In the genomic region with DNA sequence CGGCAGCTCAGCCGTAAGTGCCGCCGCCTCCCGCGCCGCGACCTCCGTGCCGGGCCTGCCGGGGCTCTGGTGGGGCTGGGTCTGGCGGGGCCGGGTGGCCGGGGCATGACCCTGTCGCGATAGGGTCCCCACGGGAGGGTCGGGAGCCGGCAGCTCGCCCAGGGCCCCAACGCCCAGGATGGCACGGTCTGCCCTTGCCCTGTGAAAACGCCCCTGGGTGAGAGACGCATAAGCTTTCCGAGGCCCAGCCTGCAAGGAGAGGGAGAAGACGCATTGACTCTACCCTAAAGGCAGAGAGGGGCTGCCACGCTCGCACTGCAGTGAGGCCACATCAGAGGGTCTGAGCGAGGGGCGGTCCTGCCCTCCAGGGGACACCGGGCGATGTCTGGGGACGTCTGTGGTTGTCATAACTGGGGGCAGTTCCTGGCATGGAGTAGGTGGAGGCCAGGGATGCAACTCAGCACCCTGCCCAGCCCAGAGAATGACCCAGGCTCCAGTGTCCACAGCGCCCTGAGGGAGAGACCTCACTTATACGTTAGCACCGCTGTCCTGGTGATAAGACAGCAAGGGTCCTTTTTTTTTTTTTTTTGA, we compare ENCODE assay signal across 8 cellular contexts. TPM values are rescaled to one million over a fixed set of nuclear protein-coding genes. Genes with fewer than 3 reads are reported as not detected.
A peak's percentile ranks its signal among the peaks of the same experiment; 100 is the strongest.
DNase-seq lines count a peak whose midpoint lies in the region; ATAC-seq, FAIRE-seq and TF ChIP-seq lines count a peak whose summit lies in the region.

No MANE protein-coding gene starts in this region.

- H3K36me3 ChIP-seq in endodermal cell (ENCODE audit: control insufficient read depth, insufficient read depth, low read length) = no peaks in the 10 kb centered on the region

- H3K4me3 ChIP-seq in endodermal cell (ENCODE audit: low read length) = peak overlapping the region; percentile 88

- no peak for FAIRE-seq in H54 (lab: Jason Lieb, UNC)

- TF ChIP-seq CTCF in Calu3 (IDR thresholded peaks at IDR 0.05; ENCODE audit: unreplicated experiment) = no peak
- TF ChIP-seq CTCF in endodermal cell (conservative IDR thresholded peaks at IDR 0.05) = no peak

- no peak overlapping the region for H3K27ac ChIP-seq in endodermal cell (ENCODE audit: low read depth, low read length)

- DNase-seq in Calu3 = no peak
- DNase-seq in H54 (ENCODE audit: insufficient read length, low spot score) = peak; percentile 40
- DNase-seq in RPMI8226 = peak; percentile 29
- peak; percentile 77 for DNase-seq in endodermal cell
- peak in 1 of 10 donors; percentile 5 for DNase-seq in naive thymus-derived CD8-positive, alpha-beta T cell
- no peak for DNase-seq in NK-92 treated with Interleukin-12 subunit alpha and Interleukin-12 subunit beta, amount 100 ng/mL, for 24 hours (lab: John Stamatoyannopoulos, UW)
- no peak for DNase-seq in superior temporal gyrus (ENCODE audit: extremely low spot score)
- DNase-seq in G401 (ENCODE audit: low spot score) = no peak

- H3K27me3 Mint-ChIP-seq in Calu3 (ENCODE audit: unreplicated experiment) = no peaks in the 10 kb centered on the region
- no peaks in the 10 kb centered on the region for H3K27me3 Mint-ChIP-seq in endodermal cell (ENCODE audit: insufficient read depth)
- H3K27me3 Mint-ChIP-seq in naive thymus-derived CD8-positive, alpha-beta T cell = no peaks in the 10 kb centered on the region

- H3K4me1 Mint-ChIP-seq in Calu3 (ENCODE audit: low read depth, unreplicated experiment) (peaks cover 7% of the 10 kb centered on the region), endodermal cell (no peaks in the 10 kb centered on the region)
- peaks cover 0 to 14% (median 6%) of the 10 kb centered on the region in 4 donors for H3K4me1 Mint-ChIP-seq in naive thymus-derived CD8-positive, alpha-beta T cell

- peak; percentile 22 to 26 for ATAC-seq in naive thymus-derived CD8-positive, alpha-beta T cell

- H3K27ac Mint-ChIP-seq in Calu3 (ENCODE audit: unreplicated experiment) = no peak overlapping the region
- H3K27ac Mint-ChIP-seq in endodermal cell = peak overlapping the region; percentile 93
- H3K27ac Mint-ChIP-seq in naive thymus-derived CD8-positive, alpha-beta T cell = peak overlapping the region in 8 of 10 donors; percentile 39 to 87 (median 76)

- H3K36me3 Mint-ChIP-seq in Calu3 (ENCODE audit: insufficient read depth, unreplicated experiment) (peaks cover 34% of the 10 kb centered on the region), endodermal cell (ENCODE audit: low read depth) (peaks cover 20% of the 10 kb centered on the region)
- H3K36me3 Mint-ChIP-seq in naive thymus-derived CD8-positive, alpha-beta T cell = peaks cover 0 to 4% (median 0%) of the 10 kb centered on the region in 3 donors

- in situ Hi-C loops in G401 (cut with HindIII; ENCODE audit: low sequenced_read_pairs) = no loop called here

- 0 to 4% methylated on average over 11 to 36 of the region's 36 CpGs for WGBS in endodermal cell (ENCODE audit: insufficient coverage in 1 of 2, insufficient read length in 1 of 2), 2 experiments

- no peaks in the 10 kb centered on the region for H3K9me3 ChIP-seq in endodermal cell (ENCODE audit: control insufficient read depth, low read length)

- peak overlapping the region; percentile 57 for H3K9ac ChIP-seq in endodermal cell (ENCODE audit: extremely low read depth, low read length, poor library complexity, severe bottlenecking)

- intact Hi-C loops in Calu3 (cut with micrococcal nuclease; ENCODE audit: unreplicated experiment) = no loop called here

- no peaks in the 10 kb centered on the region for H3K9me3 Mint-ChIP-seq in Calu3 (ENCODE audit: low read depth, unreplicated experiment)
- H3K9me3 Mint-ChIP-seq in endodermal cell = no peaks in the 10 kb centered on the region
- H3K9me3 Mint-ChIP-seq in naive thymus-derived CD8-positive, alpha-beta T cell = no peaks in the 10 kb centered on the region

- TF ChIP-seq POLR2A in H54 (IDR thresholded peaks at IDR 0.05; ENCODE audit: low read depth, low read length) = no peak

- POLR2A ChIA-PET in naive thymus-derived CD8-positive, alpha-beta T cell (lab: Charles Lee) = interaction anchor here (0.7 to 2.0 kb wide), 4 partner anchors 21 to 49 kb away, joined by 3 to 11 read pairs (median 4); partner anchors contain the start of genes SGTA and ZNF555

- H3K27me3 ChIP-seq in endodermal cell (ENCODE audit: control insufficient read depth, insufficient read depth, low read length, poor library complexity, severe bottlenecking) = no peaks in the 10 kb centered on the region

- BruUV-seq in Calu3 (replicated peaks; lab: Mats Ljungman, UMichigan) = no TSS peak

- H3K4me3 Mint-ChIP-seq in Calu3 (ENCODE audit: low read depth, unreplicated experiment) (peak overlapping the region; percentile 72), endodermal cell (peak overlapping the region; percentile 79)
- H3K4me3 Mint-ChIP-seq in naive thymus-derived CD8-positive, alpha-beta T cell = peak overlapping the region; percentile 81 to 93 (median 87)

- CTCF ChIA-PET in Calu3 (lab: Charles Lee) = interaction anchor here (0.7 kb wide), 1 partner anchor 130 kb away, joined by 4 read pairs; no protein-coding TSS in a partner anchor

- no peaks in the 10 kb centered on the region for H3K4me1 ChIP-seq in endodermal cell (ENCODE audit: control insufficient read depth, insufficient read depth, low read length)

RNA-seq across cellular contexts. Expression of gene ZNF554, which starts 0.5 kb away (rescaled TPM):
- total RNA-seq in Calu3 (2022) = 4.3 and 4.9 TPM in 2 replicates
- total RNA-seq in endodermal cell = 1 to 10 TPM; 8.4 to 9.2 TPM
- 5.1 TPM for polyA plus RNA-seq in endodermal cell (2013, experiment 1 of 2)
- polyA plus RNA-seq in endodermal cell (2013, experiment 2 of 2) = 4.7 TPM
- 1 to 10 TPM; 7.6 to 7.8 TPM for total RNA-seq in naive thymus-derived CD8-positive, alpha-beta T cell
- 1 to 10 TPM; 3.6 to 8.3 (median 4.5) TPM for polyA plus RNA-seq in naive thymus-derived CD8-positive, alpha-beta T cell
- 4.1 and 6.1 TPM in 2 replicates for total RNA-seq in G401 (2014; rRNA removed; shearing (Covaris generic))

RNA-seq across cellular contexts. Expression of gene ZNF555, which starts 21.1 kb away (rescaled TPM):
- 3.8 and 5.7 TPM in 2 replicates for total RNA-seq in Calu3 (2022)
- 10 to 100 TPM in 1 of 2 donors, 1 to 10 TPM in 1; 9.6 to 10.5 TPM for total RNA-seq in endodermal cell
- polyA plus RNA-seq in endodermal cell (2013, experiment 1 of 2) = 8.7 TPM
- 8.7 TPM for polyA plus RNA-seq in endodermal cell (2013, experiment 2 of 2)
- 1 to 10 TPM; 7.4 to 8.7 TPM for total RNA-seq in naive thymus-derived CD8-positive, alpha-beta T cell
- polyA plus RNA-seq in naive thymus-derived CD8-positive, alpha-beta T cell = 1 to 10 TPM; 1.0 to 3.4 (median 2.2) TPM
- 5.3 and 19.0 TPM in 2 replicates for total RNA-seq in G401 (2014; rRNA removed; shearing (Covaris generic))

RNA-seq across cellular contexts. Expression of gene THOP1, which starts 34.9 kb away (rescaled TPM):
- 85.9 and 86.2 TPM in 2 replicates for total RNA-seq in Calu3 (2022)
- total RNA-seq in endodermal cell = 100 to 1,000 TPM; 130 to 170 TPM
- polyA plus RNA-seq in endodermal cell (2013, experiment 1 of 2) = 85.8 TPM
- 77.0 TPM for polyA plus RNA-seq in endodermal cell (2013, experiment 2 of 2)
- total RNA-seq in naive thymus-derived CD8-positive, alpha-beta T cell = 10 to 100 TPM; 33.0 to 40.6 TPM
- 10 to 100 TPM; 28.8 to 38.6 (median 37.8) TPM for polyA plus RNA-seq in naive thymus-derived CD8-positive, alpha-beta T cell
- 278 and 385 TPM in 2 replicates for total RNA-seq in G401 (2014; rRNA removed; shearing (Covaris generic))

RNA-seq across cellular contexts. Expression of gene SGTA, which starts 37.1 kb away (rescaled TPM):
- total RNA-seq in Calu3 (2022) (44.7 and 48.3 TPM in 2 replicates), endodermal cell (10 to 100 TPM; 73.9 to 81.5 TPM)
- 78.7 TPM for polyA plus RNA-seq in endodermal cell (2013, experiment 1 of 2)
- 71.5 TPM for polyA plus RNA-seq in endodermal cell (2013, experiment 2 of 2)
- total RNA-seq in naive thymus-derived CD8-positive, alpha-beta T cell = 10 to 100 TPM; 33.8 to 34.3 TPM
- 10 to 100 TPM; 23.4 to 37.0 (median 28.4) TPM for polyA plus RNA-seq in naive thymus-derived CD8-positive, alpha-beta T cell
- 133 and 143 TPM in 2 replicates for total RNA-seq in G401 (2014; rRNA removed; shearing (Covaris generic))

RNA-seq across cellular contexts. Expression of gene ZNF556, which starts 46.9 kb away (rescaled TPM):
- total RNA-seq in Calu3 (2022) (not detected in 2 replicates), endodermal cell (not detected)
- polyA plus RNA-seq in endodermal cell (2013, experiment 1 of 2) = 0.04 TPM
- 0.04 TPM for polyA plus RNA-seq in endodermal cell (2013, experiment 2 of 2)
- not detected for total RNA-seq in naive thymus-derived CD8-positive, alpha-beta T cell
- polyA plus RNA-seq in naive thymus-derived CD8-positive, alpha-beta T cell = not detected
- 0.25 and 0.31 TPM in 2 replicates for total RNA-seq in G401 (2014; rRNA removed; shearing (Covaris generic))

Comparison
In these comparisons a context has a peak if more than half of its experiments do, and no peak if none do; other contexts are left out.
1. DNase-seq: peak in H54 (single experiment), RPMI8226 (single experiment) and endodermal cell (single experiment); none in Calu3 (single experiment), NK-92 treated with Interleukin-12 subunit alpha and Interleukin-12 subunit beta, amount 100 ng/mL, for 24 hours (single experiment), superior temporal gyrus (single experiment) and G401 (single experiment).
2. Peak in every context shown above with its lines, with median percentiles within 50 percentile points of each other: H3K4me3 Mint-ChIP-seq.